9 cellular contexts compared by ENCODE assay signal in genomic region chr2:25375989-25376545, GRCh38. TPM values are rescaled to one million over a fixed set of nuclear protein-coding genes. Genes with fewer than 3 reads are reported as not detected.
DNase-seq lines count a peak whose midpoint lies in the region; ATAC-seq and TF ChIP-seq lines count a peak whose summit lies in the region.
"Had no signal": no experiment of that assay in that cellular context is flagged by ENCODE, and none has a peak within 500 bp of the region (broad histone marks: within the 10 kb centered on the region; RNA-seq: fewer than 3 reads in every experiment).

No MANE protein-coding gene starts in this region.

- H3K36me3 Mint-ChIP-seq in activated T-cell treated with anti-CD3 and anti-CD28 coated beads, Interleukin-2, amount 50 U/mL, for 4 hours (ENCODE audit: insufficient read depth): no peaks in the 10 kb centered on the region
- H3K36me3 Mint-ChIP-seq in activated B cell treated with CpG ODN at 0.5 μM for 24 hours (ENCODE audit: low read depth): peaks cover 3% of the 10 kb centered on the region

- peak overlapping the region; percentile 55 for H3K27ac ChIP-seq in stomach smooth muscle (ENCODE audit: low read length)
- H3K27ac ChIP-seq: colonic mucosa had no signal

- H3K9me3 ChIP-seq in stomach smooth muscle (ENCODE audit: control insufficient read depth in 2 of 2, low read length in 2 of 2): no peaks in the 10 kb centered on the region
- H3K9me3 ChIP-seq: colonic mucosa had no signal

- H3K4me3 ChIP-seq in stomach smooth muscle (ENCODE audit: low read length in 2 of 2): peak overlapping the region; percentile 52 to 68
- H3K4me3 ChIP-seq: colonic mucosa had no signal

- POLR2A ChIA-PET in activated B cell treated with CpG ODN at 0.5 μM for 24 hours (lab: Charles Lee): interaction anchor here (1.1 to 8.0 kb wide), 10 partner anchors 11 to 122 kb away, joined by 3 to 131 read pairs (median 10); partner anchors contain the start of gene DNMT3A

- H3K4me3 Mint-ChIP-seq in activated T-cell treated with anti-CD3 and anti-CD28 coated beads, Interleukin-2, amount 50 U/mL, for 4 hours: peak overlapping the region; percentile 46
- H3K4me3 Mint-ChIP-seq in activated B cell treated with CpG ODN at 0.5 μM for 24 hours: peak overlapping the region; percentile 50

- H3K9me3 Mint-ChIP-seq in activated T-cell treated with anti-CD3 and anti-CD28 coated beads, Interleukin-2, amount 50 U/mL, for 4 hours: no peaks in the 10 kb centered on the region
- H3K9me3 Mint-ChIP-seq in activated B cell treated with CpG ODN at 0.5 μM for 24 hours: no peaks in the 10 kb centered on the region

- no peaks in the 10 kb centered on the region for H3K27me3 Mint-ChIP-seq in activated T-cell treated with anti-CD3 and anti-CD28 coated beads, Interleukin-2, amount 50 U/mL, for 4 hours (ENCODE audit: low read depth)
- no peaks in the 10 kb centered on the region for H3K27me3 Mint-ChIP-seq in activated B cell treated with CpG ODN at 0.5 μM for 24 hours

- no peak for TF ChIP-seq CTCF in activated B cell treated with CpG ODN at 0.5 μM for 24 hours (IDR thresholded peaks at IDR 0.05)

- no peak overlapping the region for H3K9ac ChIP-seq in stomach smooth muscle (ENCODE audit: low read length in 2 of 2)

- ATAC-seq in activated T-cell treated with anti-CD3 and anti-CD28 coated beads, Interleukin-2, amount 50 U/mL, for 4 hours: no peak
- no peak for ATAC-seq in activated B cell treated with CpG ODN at 0.5 μM for 24 hours (ENCODE audit: low read depth)
- no peak for ATAC-seq in HG03521 (IDR thresholded peaks at IDR 0.05; ENCODE audit: unreplicated experiment)

- H3K4me1 ChIP-seq in stomach smooth muscle (ENCODE audit: control insufficient read depth, insufficient read depth, low read length): peaks cover 30% of the 10 kb centered on the region

- peaks cover 32% of the 10 kb centered on the region for H3K4me1 Mint-ChIP-seq in activated T-cell treated with anti-CD3 and anti-CD28 coated beads, Interleukin-2, amount 50 U/mL, for 4 hours (ENCODE audit: low read depth)
- peaks cover 35% of the 10 kb centered on the region for H3K4me1 Mint-ChIP-seq in activated B cell treated with CpG ODN at 0.5 μM for 24 hours

- intact Hi-C loops in activated B cell treated with CpG ODN at 0.5 μM for 24 hours (cut with micrococcal nuclease): loop anchor here (1.0 to 2.0 kb wide), 7 partner anchors 14 to 210 kb away; no protein-coding TSS in a partner anchor

- no peaks in the 10 kb centered on the region for H3K27me3 ChIP-seq in stomach smooth muscle (ENCODE audit: control insufficient read depth in 1 of 2, insufficient read depth in 2 of 2, low read length in 2 of 2)
- H3K27me3 ChIP-seq: colonic mucosa had no signal

- H3K27ac Mint-ChIP-seq in activated B cell treated with CpG ODN at 0.5 μM for 24 hours: peak overlapping the region; percentile 70

- DNase-seq in activated T-cell treated with anti-CD3 and anti-CD28 coated beads, Interleukin-2, amount 50 U/mL, for 4 hours: no peak
- no peak for DNase-seq in activated T-cell treated with anti-CD3 and anti-CD28 coated beads for 4 hours
- no peak for DNase-seq in activated B cell treated with CpG ODN at 0.5 μM for 24 hours
- peak; percentile 45 for DNase-seq in islet precursor cell
- DNase-seq in activated gamma-delta T cell (lab: John Stamatoyannopoulos, UW): no peak
- no peak for DNase-seq in COLO668 (lab: John Stamatoyannopoulos, UW; ENCODE audit: unreplicated experiment)

- CTCF ChIA-PET in activated B cell treated with CpG ODN at 0.5 μM for 24 hours (lab: Charles Lee): interaction anchor here (0.7 to 6.9 kb wide), 21 partner anchors 10 to 232 kb away, joined by 3 to 56 read pairs (median 4); partner anchors contain the start of gene DNMT3A

- no peaks in the 10 kb centered on the region for H3K36me3 ChIP-seq in stomach smooth muscle (ENCODE audit: control insufficient read depth in 2 of 2, insufficient read depth in 2 of 2, low read length in 2 of 2)
- H3K36me3 ChIP-seq: colonic mucosa had no signal

RNA-seq across cellular contexts. Expression of gene DNMT3A, which starts 34.3 kb away (rescaled TPM):
- total RNA-seq in activated T-cell treated with anti-CD3 and anti-CD28 coated beads, Interleukin-2, amount 50 U/mL, for 4 hours: 100 to 1,000 TPM in 2 of 3 donors, 10 to 100 TPM in 1; 89.2 to 106 (median 103) TPM
- total RNA-seq in activated B cell treated with CpG ODN at 0.5 μM for 24 hours: 45.0 and 49.9 TPM in 2 replicates
